19 cellular contexts compared by ENCODE assay signal in genomic region chr4:123877561-123877960, GRCh38.
"Had no signal": no experiment of that assay in that cellular context is flagged by ENCODE, and none has a peak within 500 bp of the region (broad histone marks: within the 10 kb centered on the region; RNA-seq: fewer than 3 reads in every experiment).

No MANE protein-coding gene starts in this region.

- ATAC-seq: esophagus mucosa, foreskin keratinocyte, left colon, T-helper 17 cell had no signal

- H3K9me3 ChIP-seq: ovary, sigmoid colon had no signal

- FAIRE-seq: colon had no signal

- H3K4me1 Mint-ChIP-seq: activated CD4-positive, alpha-beta T cell treated with anti-CD3 and anti-CD28 coated beads, Interleukin-2, amount 10 ng/mL, durations not matched to agents 24 days and 14 days; naive B cell; T-helper 17 cell had no signal

- H3K9me3 Mint-ChIP-seq: activated CD4-positive, alpha-beta T cell treated with anti-CD3 and anti-CD28 coated beads, Interleukin-2, amount 10 ng/mL, durations not matched to agents 24 days and 14 days had no signal

- H3K9ac ChIP-seq: neural progenitor cell had no signal

- H3K27ac Mint-ChIP-seq: activated CD4-positive, alpha-beta T cell treated with anti-CD3 and anti-CD28 coated beads, Interleukin-2, amount 10 ng/mL, durations not matched to agents 24 days and 14 days; activated naive CD8-positive, alpha-beta T cell; naive B cell; neural progenitor cell; T-helper 17 cell had no signal

- DNase-seq: activated CD4-positive, alpha-beta T cell treated with anti-CD3 and anti-CD28 coated beads, Interleukin-2, amount 10 ng/mL, durations not matched to agents 24 days and 14 days; activated CD4-positive, CD25-positive, alpha-beta regulatory T cell; activated CD8-positive, alpha-beta memory T cell treated with anti-CD3 and anti-CD28 coated beads for 24 hours; activated gamma-delta T cell treated with Interleukin-2 at 50 U/mL for 16 hours; foreskin keratinocyte; glutamatergic neuron; left colon; mammary epithelial cell; naive B cell; ovary; sigmoid colon; stimulated activated CD4-positive, alpha-beta T cell treated with anti-CD3 and anti-CD28 coated beads, Interleukin-12 subunit alpha, Interleukin-12 subunit beta, amount 100 ng/mL, for 4 hours; stimulated activated CD4-positive, alpha-beta T cell treated with anti-CD3 and anti-CD28 coated beads, Interleukin-2, amount 100 ng/mL, for 24 hours; T-helper 17 cell had no signal

- H3K36me3 Mint-ChIP-seq: activated naive CD8-positive, alpha-beta T cell; naive B cell had no signal

- H3K27ac ChIP-seq: cardiac muscle cell, foreskin keratinocyte, neural progenitor cell, ovary had no signal

- H3K27me3 ChIP-seq: cardiac muscle cell, foreskin keratinocyte, neural progenitor cell, ovary, sigmoid colon had no signal

- H3K4me1 ChIP-seq: foreskin keratinocyte had no signal

- H3K4me3 ChIP-seq: cardiac muscle cell, neural progenitor cell, ovary, sigmoid colon had no signal

- H2AFZ ChIP-seq: neural progenitor cell had no signal

- H3K27me3 Mint-ChIP-seq: activated CD4-positive, alpha-beta T cell treated with anti-CD3 and anti-CD28 coated beads, Interleukin-2, amount 10 ng/mL, durations not matched to agents 24 days and 14 days had no signal

- H3K4me3 Mint-ChIP-seq: activated CD4-positive, alpha-beta T cell treated with anti-CD3 and anti-CD28 coated beads, Interleukin-2, amount 10 ng/mL, durations not matched to agents 24 days and 14 days; activated naive CD8-positive, alpha-beta T cell; naive B cell; neural progenitor cell; T-helper 17 cell had no signal

- H3K36me3 ChIP-seq: cardiac muscle cell, neural progenitor cell, ovary, sigmoid colon had no signal
